ENCODE assay signal across 1 cellular context in the genomic region with DNA sequence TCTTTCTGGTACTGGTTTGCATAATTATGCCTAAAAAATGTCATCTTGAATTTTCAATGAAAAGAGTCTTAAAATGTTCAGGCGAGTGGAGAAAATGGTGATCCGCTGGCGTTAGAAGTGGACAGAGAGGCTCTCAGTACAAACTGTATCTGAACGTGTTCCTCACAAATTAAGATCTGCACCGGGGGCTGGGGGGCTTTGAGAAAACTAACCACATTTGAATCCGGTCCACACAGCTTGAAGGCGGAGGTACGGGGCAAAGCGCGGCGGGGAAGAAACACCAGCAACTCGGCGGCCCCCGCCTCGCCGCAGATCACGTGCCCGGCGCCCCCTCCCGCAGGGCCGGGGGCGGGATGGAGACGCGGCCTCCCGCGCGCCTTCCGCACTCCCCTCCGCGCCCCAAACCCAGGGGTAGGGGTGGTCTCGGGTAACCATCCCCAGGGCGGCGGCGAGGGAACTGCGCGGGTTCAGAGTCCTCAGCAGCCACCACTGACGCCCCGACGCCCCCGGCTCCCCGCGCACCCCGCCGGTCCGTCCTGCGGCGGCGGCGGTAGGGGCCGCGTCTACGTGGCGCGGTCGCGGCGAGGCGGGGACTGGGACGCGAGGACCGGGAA.
TF ChIP-seq lines count a peak whose summit lies in the region.

No MANE protein-coding gene starts in this region.

TF ChIP-seq in K562, 482 proteins besides CTCF, POLR2A, EP300 and RAD21 (continued from another document and continues in another):
- TF ChIP-seq, protein P1, sequence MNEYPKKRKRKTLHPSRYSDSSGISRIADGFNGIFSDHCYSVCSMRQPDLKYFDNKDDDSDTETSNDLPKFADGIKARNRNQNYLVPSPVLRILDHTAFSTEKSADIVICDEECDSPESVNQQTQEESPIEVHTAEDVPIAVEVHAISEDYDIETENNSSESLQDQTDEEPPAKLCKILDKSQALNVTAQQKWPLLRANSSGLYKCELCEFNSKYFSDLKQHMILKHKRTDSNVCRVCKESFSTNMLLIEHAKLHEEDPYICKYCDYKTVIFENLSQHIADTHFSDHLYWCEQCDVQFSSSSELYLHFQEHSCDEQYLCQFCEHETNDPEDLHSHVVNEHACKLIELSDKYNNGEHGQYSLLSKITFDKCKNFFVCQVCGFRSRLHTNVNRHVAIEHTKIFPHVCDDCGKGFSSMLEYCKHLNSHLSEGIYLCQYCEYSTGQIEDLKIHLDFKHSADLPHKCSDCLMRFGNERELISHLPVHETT (CRISPR knock-in tag; conservative IDR thresholded peaks at IDR 0.05 in 1 of 2, IDR thresholded peaks at IDR 0.05 in 1 of 2): peak in 1 of 2 experiments; percentile 74; a peak in 2 of 4 replicates
- TF ChIP-seq ARID2 (IDR thresholded peaks at IDR 0.05): no peak
- TF ChIP-seq IFI16 (CRISPR knock-in tag; IDR thresholded peaks at IDR 0.05): no peak
- no peak for TF ChIP-seq HNRNPUL1 (IDR thresholded peaks at IDR 0.05; ENCODE audit: low read length)
- no peak for TF ChIP-seq GABPB2 (CRISPR knock-in tag; conservative IDR thresholded peaks at IDR 0.05)
- TF ChIP-seq CC2D1A (IDR thresholded peaks at IDR 0.05): no peak
- TF ChIP-seq PURB (CRISPR knock-in tag; IDR thresholded peaks at IDR 0.05; ENCODE audit: low read depth): no peak
- no peak for TF ChIP-seq THRAP3 (IDR thresholded peaks at IDR 0.05; ENCODE audit: borderline replicate concordance)
- no peak; the same call in 1 of the 2 replicates for TF ChIP-seq SOX6 (IDR thresholded peaks at IDR 0.05)
- no peak for TF ChIP-seq ZNF830 (CRISPR knock-in tag; IDR thresholded peaks at IDR 0.05)
- TF ChIP-seq, protein P2, sequence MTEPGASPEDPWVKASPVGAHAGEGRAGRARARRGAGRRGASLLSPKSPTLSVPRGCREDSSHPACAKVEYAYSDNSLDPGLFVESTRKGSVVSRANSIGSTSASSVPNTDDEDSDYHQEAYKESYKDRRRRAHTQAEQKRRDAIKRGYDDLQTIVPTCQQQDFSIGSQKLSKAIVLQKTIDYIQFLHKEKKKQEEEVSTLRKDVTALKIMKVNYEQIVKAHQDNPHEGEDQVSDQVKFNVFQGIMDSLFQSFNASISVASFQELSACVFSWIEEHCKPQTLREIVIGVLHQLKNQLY (CRISPR knock-in tag; conservative IDR thresholded peaks at IDR 0.05): no peak
- TF ChIP-seq PCBP1 (IDR thresholded peaks at IDR 0.05; ENCODE audit: low read depth, low read length, poor library complexity, severe bottlenecking): no peak
- TF ChIP-seq HDGF (IDR thresholded peaks at IDR 0.05): no peak
- no peak for TF ChIP-seq SP2 (IDR thresholded peaks at IDR 0.05; ENCODE audit: extremely low read depth, low read depth, low read length, poor library complexity, severe bottlenecking)
- no peak for TF ChIP-seq TRIM28 (IDR thresholded peaks at IDR 0.05)
- peak; percentile 59 for TF ChIP-seq CBFA2T2 (conservative IDR thresholded peaks at IDR 0.05)
- TF ChIP-seq BCLAF1 (IDR thresholded peaks at IDR 0.05; ENCODE audit: borderline replicate concordance in 1 of 2, control insufficient read depth in 1 of 2, low read depth in 2 of 2, low read length in 1 of 2): no peak
- TF ChIP-seq CBX5 (IDR thresholded peaks at IDR 0.05; ENCODE audit: borderline replicate concordance, low read depth): no peak
- no peak for TF ChIP-seq ZBTB17 (CRISPR knock-in tag; IDR thresholded peaks at IDR 0.05)
- no peak for TF ChIP-seq SMC3 (conservative IDR thresholded peaks at IDR 0.05; ENCODE audit: insufficient read depth, low read depth, low read length)
- TF ChIP-seq MECOM (CRISPR knock-in tag; IDR thresholded peaks at IDR 0.05): no peak
- TF ChIP-seq ZNF174 (CRISPR knock-in tag; IDR thresholded peaks at IDR 0.05): no peak; the same call in 1 of the 2 replicates
- TF ChIP-seq MEF2A (IDR thresholded peaks at IDR 0.05; ENCODE audit: control insufficient read depth, low read depth, low read length): no peak
- TF ChIP-seq JUND (IDR thresholded peaks at IDR 0.05; ENCODE audit: borderline replicate concordance, low read depth, low read length): no peak
- no peak for TF ChIP-seq JUND (tag; IDR thresholded peaks at IDR 0.05; ENCODE audit: borderline replicate concordance, low read depth, low read length)
- TF ChIP-seq MAFG (tag; conservative IDR thresholded peaks at IDR 0.05): no peak
- TF ChIP-seq TCF3 (CRISPR knock-in tag; IDR thresholded peaks at IDR 0.05): 0 out of 2 replicates have a peak, but pooled peaks have one; percentile 19
- no peak for TF ChIP-seq CREBBP (IDR thresholded peaks at IDR 0.05; ENCODE audit: low read depth, low read length)
- TF ChIP-seq TBL1XR1 (IDR thresholded peaks at IDR 0.05; ENCODE audit: low read length in 2 of 2): no peak
- no peak for TF ChIP-seq STAT6 (CRISPR knock-in tag; IDR thresholded peaks at IDR 0.05)
- no peak; the same call in 1 of the 2 replicates for TF ChIP-seq HMG20A (CRISPR knock-in tag; conservative IDR thresholded peaks at IDR 0.05)
- no peak for TF ChIP-seq NCOA2 (IDR thresholded peaks at IDR 0.05; ENCODE audit: partially characterized antibody in 2 of 2)
- no peak for TF ChIP-seq ETV1 (tag; conservative IDR thresholded peaks at IDR 0.05; ENCODE audit: low read depth)
- TF ChIP-seq ZBTB2 (IDR thresholded peaks at IDR 0.05): no peak
- TF ChIP-seq TSC22D4 (tag; IDR thresholded peaks at IDR 0.05): no peak
- no peak; the same call in 1 of the 2 replicates for TF ChIP-seq MTA3 (IDR thresholded peaks at IDR 0.05; ENCODE audit: borderline replicate concordance)
- TF ChIP-seq NUFIP1 (IDR thresholded peaks at IDR 0.05; ENCODE audit: partially characterized antibody): no peak
- TF ChIP-seq ZNF134 (CRISPR knock-in tag; conservative IDR thresholded peaks at IDR 0.05): 0 out of 2 replicates have a peak, but pooled peaks have one; percentile 13
- TF ChIP-seq SMAD2 (IDR thresholded peaks at IDR 0.05; ENCODE audit: low read depth, low read length): no peak
- TF ChIP-seq ZBTB12 (CRISPR knock-in tag; IDR thresholded peaks at IDR 0.05): no peak
- peak in 1 of 2 experiments; percentile 68; a peak in 2 of 4 replicates for TF ChIP-seq HDAC1 (IDR thresholded peaks at IDR 0.05)
- no peak for TF ChIP-seq ZNF584 (CRISPR knock-in tag; IDR thresholded peaks at IDR 0.05; ENCODE audit: low read depth)
- TF ChIP-seq SREBF1 (IDR thresholded peaks at IDR 0.05; ENCODE audit: borderline replicate concordance, low read depth, low read length): no peak
- TF ChIP-seq OTX1 (CRISPR knock-in tag; IDR thresholded peaks at IDR 0.05): 0 out of 2 replicates have a peak, but pooled peaks have one; percentile 69
- TF ChIP-seq TBP (optimal IDR thresholded peaks at IDR 0.05; ENCODE audit: low read depth, low read length): no peak
- no peak for TF ChIP-seq ETS2 (tag; IDR thresholded peaks at IDR 0.05; ENCODE audit: borderline replicate concordance, poor library complexity, severe bottlenecking)
- TF ChIP-seq, protein P3, sequence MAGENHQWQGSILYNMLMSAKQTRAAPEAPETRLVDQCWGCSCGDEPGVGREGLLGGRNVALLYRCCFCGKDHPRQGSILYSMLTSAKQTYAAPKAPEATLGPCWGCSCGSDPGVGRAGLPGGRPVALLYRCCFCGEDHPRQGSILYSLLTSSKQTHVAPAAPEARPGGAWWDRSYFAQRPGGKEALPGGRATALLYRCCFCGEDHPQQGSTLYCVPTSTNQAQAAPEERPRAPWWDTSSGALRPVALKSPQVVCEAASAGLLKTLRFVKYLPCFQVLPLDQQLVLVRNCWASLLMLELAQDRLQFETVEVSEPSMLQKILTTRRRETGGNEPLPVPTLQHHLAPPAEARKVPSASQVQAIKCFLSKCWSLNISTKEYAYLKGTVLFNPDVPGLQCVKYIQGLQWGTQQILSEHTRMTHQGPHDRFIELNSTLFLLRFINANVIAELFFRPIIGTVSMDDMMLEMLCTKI (IDR thresholded peaks at IDR 0.05; ENCODE audit: partially characterized antibody): no peak
- 0 out of 2 replicates have a peak, but pooled peaks have one; percentile 22 for TF ChIP-seq CBFB (CRISPR knock-in tag; IDR thresholded peaks at IDR 0.05)
- TF ChIP-seq STAG1 (CRISPR knock-in tag; IDR thresholded peaks at IDR 0.05; ENCODE audit: borderline replicate concordance): no peak
- TF ChIP-seq MCM2 (IDR thresholded peaks at IDR 0.05; ENCODE audit: low read depth): no peak
- no peak for TF ChIP-seq PHF8 (IDR thresholded peaks at IDR 0.05; ENCODE audit: borderline replicate concordance, low read length)
- TF ChIP-seq ZNF12 (CRISPR knock-in tag; IDR thresholded peaks at IDR 0.05): no peak
- no peak for TF ChIP-seq ZHX1 (conservative IDR thresholded peaks at IDR 0.05; ENCODE audit: low read length)
- peak in 1 of 2 experiments; percentile 41; a peak in 1 of 4 replicates for TF ChIP-seq ARNT (IDR thresholded peaks at IDR 0.05)
- TF ChIP-seq ZNF224 (CRISPR knock-in tag; IDR thresholded peaks at IDR 0.05): no peak
- no peak for TF ChIP-seq ILF3 (IDR thresholded peaks at IDR 0.05; ENCODE audit: borderline replicate concordance)
- TF ChIP-seq ZNF780A (CRISPR knock-in tag; IDR thresholded peaks at IDR 0.05): no peak
